Comparison of ENCODE assay signal across 1 cellular context in the genomic region with DNA sequence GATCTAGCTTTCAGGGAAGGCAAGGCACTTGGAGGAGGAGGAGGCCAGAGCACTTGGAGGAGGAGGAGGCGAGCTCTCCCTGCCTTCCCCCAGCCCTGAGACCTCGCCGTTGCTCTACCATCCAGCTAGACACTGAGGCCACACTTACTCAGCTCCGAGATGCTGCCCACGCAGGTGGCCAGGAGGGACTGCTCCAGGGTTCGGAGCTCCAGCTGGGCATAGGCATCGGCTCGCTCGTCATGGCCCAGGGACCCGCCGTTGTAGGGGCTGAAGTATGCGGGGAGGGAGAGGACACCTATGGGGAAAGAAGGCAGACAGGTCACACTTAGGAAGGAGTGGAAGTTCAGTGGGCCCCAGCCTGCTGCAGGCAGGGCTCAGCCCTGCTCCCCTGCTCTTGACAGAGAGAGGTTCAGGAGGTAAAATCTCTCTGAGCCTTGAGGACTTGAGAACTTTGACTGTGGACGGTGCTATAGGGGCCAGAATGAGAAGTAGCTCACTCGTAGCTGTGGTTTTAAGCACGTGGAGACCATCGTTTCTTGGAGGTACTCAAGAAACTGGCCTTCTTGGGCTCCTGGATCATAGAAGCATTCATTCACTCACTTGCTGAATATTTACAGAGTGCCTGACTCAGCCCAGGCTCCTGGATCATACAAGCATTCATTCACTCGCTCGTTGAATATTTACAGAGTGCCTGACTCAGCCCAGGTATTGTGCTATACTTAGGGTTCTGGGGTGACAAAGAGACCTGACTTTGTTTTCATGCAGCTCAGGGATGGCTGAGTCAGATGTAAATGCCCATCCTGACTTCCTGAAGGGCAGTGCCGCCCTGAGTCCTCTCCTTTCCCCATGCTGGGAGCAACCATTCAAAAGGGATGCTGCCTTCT.
TF ChIP-seq lines count a peak whose summit lies in the region.

No MANE protein-coding gene starts in this region.

TF ChIP-seq in HepG2, 621 proteins besides CTCF, POLR2A, EP300 and RAD21 (continued from another document and continues in another):
- TF ChIP-seq ZNF83 (CRISPR knock-in tag; IDR thresholded peaks at IDR 0.05; ENCODE audit: borderline replicate concordance) (no peak), PBX2 (CRISPR knock-in tag; IDR thresholded peaks at IDR 0.05) (no peak), ZMAT3 (CRISPR knock-in tag; conservative IDR thresholded peaks at IDR 0.05) (no peak), DPF2 (CRISPR knock-in tag; IDR thresholded peaks at IDR 0.05; ENCODE audit: borderline replicate concordance, low read depth) (peak; percentile 35; the same call in 1 of the 2 replicates), ZNF510 (CRISPR knock-in tag; IDR thresholded peaks at IDR 0.05; ENCODE audit: low read depth) (no peak), ZNF260 (CRISPR knock-in tag; IDR thresholded peaks at IDR 0.05; ENCODE audit: borderline replicate concordance, low read depth) (no peak), MTF1 (CRISPR knock-in tag; IDR thresholded peaks at IDR 0.05) (no peak), MTA3 (CRISPR knock-in tag; IDR thresholded peaks at IDR 0.05) (no peak), ZIK1 (CRISPR knock-in tag; IDR thresholded peaks at IDR 0.05; ENCODE audit: borderline replicate concordance, low read depth) (no peak), PRDM10 (CRISPR knock-in tag; IDR thresholded peaks at IDR 0.05; ENCODE audit: low read depth) (peak; percentile 89), SNRNP70 (IDR thresholded peaks at IDR 0.05; ENCODE audit: low read depth, low read length) (no peak), ZFP82 (CRISPR knock-in tag; IDR thresholded peaks at IDR 0.05; ENCODE audit: borderline replicate concordance) (no peak), ZNF576 (CRISPR knock-in tag; IDR thresholded peaks at IDR 0.05) (no peak), NR2F1 (CRISPR knock-in tag; IDR thresholded peaks at IDR 0.05) (no peak), ZNF207 (IDR thresholded peaks at IDR 0.05; ENCODE audit: borderline replicate concordance) (no peak), THYN1 (CRISPR knock-in tag; IDR thresholded peaks at IDR 0.05; ENCODE audit: borderline replicate concordance, low read depth) (no peak), CBX5 (CRISPR knock-in tag; IDR thresholded peaks at IDR 0.05; ENCODE audit: borderline replicate concordance) (no peak), CSRNP1 (CRISPR knock-in tag; IDR thresholded peaks at IDR 0.05) (no peak), ZNF235 (CRISPR knock-in tag; IDR thresholded peaks at IDR 0.05; ENCODE audit: borderline replicate concordance) (no peak), ZNF224 (CRISPR knock-in tag; IDR thresholded peaks at IDR 0.05) (no peak), ETV5 (CRISPR knock-in tag; IDR thresholded peaks at IDR 0.05; ENCODE audit: borderline replicate concordance) (peak; percentile 79; the same call in 1 of the 2 replicates), ZNF710 (CRISPR knock-in tag; IDR thresholded peaks at IDR 0.05; ENCODE audit: borderline replicate concordance) (no peak), SUZ12 (IDR thresholded peaks at IDR 0.05; ENCODE audit: low read depth, low read length) (no peak), HOXA9 (CRISPR knock-in tag; IDR thresholded peaks at IDR 0.05; ENCODE audit: borderline replicate concordance) (no peak)
- TF ChIP-seq, protein P1, sequence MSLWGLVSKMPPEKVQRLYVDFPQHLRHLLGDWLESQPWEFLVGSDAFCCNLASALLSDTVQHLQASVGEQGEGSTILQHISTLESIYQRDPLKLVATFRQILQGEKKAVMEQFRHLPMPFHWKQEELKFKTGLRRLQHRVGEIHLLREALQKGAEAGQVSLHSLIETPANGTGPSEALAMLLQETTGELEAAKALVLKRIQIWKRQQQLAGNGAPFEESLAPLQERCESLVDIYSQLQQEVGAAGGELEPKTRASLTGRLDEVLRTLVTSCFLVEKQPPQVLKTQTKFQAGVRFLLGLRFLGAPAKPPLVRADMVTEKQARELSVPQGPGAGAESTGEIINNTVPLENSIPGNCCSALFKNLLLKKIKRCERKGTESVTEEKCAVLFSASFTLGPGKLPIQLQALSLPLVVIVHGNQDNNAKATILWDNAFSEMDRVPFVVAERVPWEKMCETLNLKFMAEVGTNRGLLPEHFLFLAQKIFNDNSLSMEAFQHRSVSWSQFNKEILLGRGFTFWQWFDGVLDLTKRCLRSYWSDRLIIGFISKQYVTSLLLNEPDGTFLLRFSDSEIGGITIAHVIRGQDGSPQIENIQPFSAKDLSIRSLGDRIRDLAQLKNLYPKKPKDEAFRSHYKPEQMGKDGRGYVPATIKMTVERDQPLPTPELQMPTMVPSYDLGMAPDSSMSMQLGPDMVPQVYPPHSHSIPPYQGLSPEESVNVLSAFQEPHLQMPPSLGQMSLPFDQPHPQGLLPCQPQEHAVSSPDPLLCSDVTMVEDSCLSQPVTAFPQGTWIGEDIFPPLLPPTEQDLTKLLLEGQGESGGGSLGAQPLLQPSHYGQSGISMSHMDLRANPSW (CRISPR knock-in tag; IDR thresholded peaks at IDR 0.05; ENCODE audit: borderline replicate concordance): no peak
- TF ChIP-seq, protein P2, sequence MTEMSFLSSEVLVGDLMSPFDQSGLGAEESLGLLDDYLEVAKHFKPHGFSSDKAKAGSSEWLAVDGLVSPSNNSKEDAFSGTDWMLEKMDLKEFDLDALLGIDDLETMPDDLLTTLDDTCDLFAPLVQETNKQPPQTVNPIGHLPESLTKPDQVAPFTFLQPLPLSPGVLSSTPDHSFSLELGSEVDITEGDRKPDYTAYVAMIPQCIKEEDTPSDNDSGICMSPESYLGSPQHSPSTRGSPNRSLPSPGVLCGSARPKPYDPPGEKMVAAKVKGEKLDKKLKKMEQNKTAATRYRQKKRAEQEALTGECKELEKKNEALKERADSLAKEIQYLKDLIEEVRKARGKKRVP (CRISPR knock-in tag; IDR thresholded peaks at IDR 0.05): peak in 1 of 2 experiments; percentile 34; a peak in 1 of 4 replicates
- TF ChIP-seq, protein P3, sequence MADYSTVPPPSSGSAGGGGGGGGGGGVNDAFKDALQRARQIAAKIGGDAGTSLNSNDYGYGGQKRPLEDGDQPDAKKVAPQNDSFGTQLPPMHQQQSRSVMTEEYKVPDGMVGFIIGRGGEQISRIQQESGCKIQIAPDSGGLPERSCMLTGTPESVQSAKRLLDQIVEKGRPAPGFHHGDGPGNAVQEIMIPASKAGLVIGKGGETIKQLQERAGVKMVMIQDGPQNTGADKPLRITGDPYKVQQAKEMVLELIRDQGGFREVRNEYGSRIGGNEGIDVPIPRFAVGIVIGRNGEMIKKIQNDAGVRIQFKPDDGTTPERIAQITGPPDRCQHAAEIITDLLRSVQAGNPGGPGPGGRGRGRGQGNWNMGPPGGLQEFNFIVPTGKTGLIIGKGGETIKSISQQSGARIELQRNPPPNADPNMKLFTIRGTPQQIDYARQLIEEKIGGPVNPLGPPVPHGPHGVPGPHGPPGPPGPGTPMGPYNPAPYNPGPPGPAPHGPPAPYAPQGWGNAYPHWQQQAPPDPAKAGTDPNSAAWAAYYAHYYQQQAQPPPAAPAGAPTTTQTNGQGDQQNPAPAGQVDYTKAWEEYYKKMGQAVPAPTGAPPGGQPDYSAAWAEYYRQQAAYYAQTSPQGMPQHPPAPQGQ (CRISPR knock-in tag; IDR thresholded peaks at IDR 0.05; ENCODE audit: borderline replicate concordance): no peak
